In genomic region chr12:55708695-55709233, GRCh38 we compare ENCODE assay signal across 9 cellular contexts. TPM values are rescaled to one million over a fixed set of nuclear protein-coding genes. Genes with fewer than 3 reads are reported as not detected.
DNase-seq lines count a peak whose midpoint lies in the region; ATAC-seq and TF ChIP-seq lines count a peak whose summit lies in the region.
"Had no signal": no experiment of that assay in that cellular context is flagged by ENCODE, and none has a peak within 500 bp of the region (broad histone marks: within the 10 kb centered on the region; RNA-seq: fewer than 3 reads in every experiment).

No MANE protein-coding gene starts in this region.

- TF ChIP-seq POLR2A in Peyer's patch (IDR thresholded peaks at IDR 0.05), result no peak

- H3K4me1 ChIP-seq in Loucy (ENCODE audit: insufficient read depth, low read length, poor library complexity, severe bottlenecking) (peaks cover 14% of the 10 kb centered on the region), esophagus (ENCODE audit: control insufficient read depth in 2 of 2, insufficient read depth in 2 of 2, low read length in 1 of 2) (peaks cover 0 to 6% of the 10 kb centered on the region in 2 donors), Peyer's patch (peaks cover 0 to 20% (median 6%) of the 10 kb centered on the region in 4 donors)

- H3K79me2 ChIP-seq in Loucy (ENCODE audit: insufficient read depth, low read length), result no peaks in the 10 kb centered on the region

- peak overlapping the region in 2 of 3 experiments; percentile 19 to 50 for H3K27ac Mint-ChIP-seq in nephron

- H3K36me3 Mint-ChIP-seq in nephron (ENCODE audit: low read depth), result no peaks in the 10 kb centered on the region

- H3K9me3 ChIP-seq in Loucy (ENCODE audit: insufficient read depth, low read depth, low read length), result no peaks in the 10 kb centered on the region
- H3K9me3 ChIP-seq in esophagus (ENCODE audit: control insufficient read depth in 2 of 2, insufficient read depth in 1 of 2, low read depth in 1 of 2, low read length in 1 of 2), result no peaks in the 10 kb centered on the region
- no peaks in the 10 kb centered on the region for H3K9me3 ChIP-seq in Peyer's patch

- H4K20me1 ChIP-seq in Loucy (ENCODE audit: insufficient read depth, low read length, poor library complexity, severe bottlenecking), result no peaks in the 10 kb centered on the region

- H3K27me3 Mint-ChIP-seq in nephron (ENCODE audit: low read depth), result peaks cover 41% of the 10 kb centered on the region

- H3K36me3 ChIP-seq in Loucy (ENCODE audit: insufficient read depth, low read length) (no peaks in the 10 kb centered on the region), esophagus (ENCODE audit: control insufficient read depth in 2 of 2, insufficient read depth in 2 of 2, low read length in 1 of 2) (no peaks in the 10 kb centered on the region), Peyer's patch (no peaks in the 10 kb centered on the region)

- peak overlapping the region; percentile 93 for H3K4me2 ChIP-seq in Loucy (ENCODE audit: low read depth, low read length, poor library complexity, severe bottlenecking)

- H3K9ac ChIP-seq in Loucy (ENCODE audit: low read depth, low read length, poor library complexity, severe bottlenecking), result peak overlapping the region; percentile 49

- H3K4me1 Mint-ChIP-seq in nephron, result peaks cover 75% of the 10 kb centered on the region

- peak overlapping the region; percentile 75 for H3K4me3 ChIP-seq in Loucy (ENCODE audit: low read length, poor library complexity, severe bottlenecking)
- peak overlapping the region in 1 of 2 donors; percentile 65 for H3K4me3 ChIP-seq in esophagus (ENCODE audit: low read depth in 1 of 2, low read length in 2 of 2)
- H3K4me3 ChIP-seq in Peyer's patch, result no peak overlapping the region

- H3K9me3 Mint-ChIP-seq in nephron, result no peaks in the 10 kb centered on the region

- peak overlapping the region; percentile 96 for H2AFZ ChIP-seq in Loucy (ENCODE audit: low read length)

- 22 to 29% methylated on average over 3 of the region's 3 CpGs for WGBS in esophagus, 2 donors

- H3K4me3 Mint-ChIP-seq in nephron, result peak overlapping the region; percentile 59 to 87 (median 82)

- TF ChIP-seq CTCF in Loucy (conservative IDR thresholded peaks at IDR 0.05; ENCODE audit: low read length) (no peak), nephron (IDR thresholded peaks at IDR 0.05; ENCODE audit: unreplicated experiment in 3 of 3) (no peak), Peyer's patch (IDR thresholded peaks at IDR 0.05) (no peak)

- H3K27me3 ChIP-seq in Loucy (ENCODE audit: insufficient read depth, low read length, poor library complexity, severe bottlenecking), result no peaks in the 10 kb centered on the region
- H3K27me3 ChIP-seq in esophagus (ENCODE audit: control insufficient read depth in 1 of 2, insufficient read depth in 2 of 2, low read length in 2 of 2), result peaks cover 0 to 2% of the 10 kb centered on the region in 2 donors
- no peaks in the 10 kb centered on the region for H3K27me3 ChIP-seq in Peyer's patch

- H3K9me2 ChIP-seq in Loucy (replicated peaks; ENCODE audit: low read depth, low read length), result no peaks in the 10 kb centered on the region

- peak; percentile 11 to 28 for DNase-seq in AML-193 (lab: John Stamatoyannopoulos, UW)
- DNase-seq in Peyer's patch, result no peak
- DNase-seq: NCI-H1417 had no signal

- no peaks in the 10 kb centered on the region for H3F3A ChIP-seq in Loucy (ENCODE audit: low read depth)

- peak overlapping the region; percentile 69 to 80 for H3K27ac ChIP-seq in esophagus (ENCODE audit: low read depth in 2 of 2, low read length in 1 of 2)
- H3K27ac ChIP-seq in Peyer's patch, result peak overlapping the region in 1 of 4 donors; percentile 63

- ATAC-seq in HG03280 (IDR thresholded peaks at IDR 0.05; ENCODE audit: unreplicated experiment) (no peak), GM19395 (IDR thresholded peaks at IDR 0.05; ENCODE audit: unreplicated experiment) (no peak), HG02763 (IDR thresholded peaks at IDR 0.05; ENCODE audit: unreplicated experiment) (no peak)

RNA-seq across cellular contexts. Expression of gene ITGA7, which starts 1.1 kb away (rescaled TPM):
- 10 to 100 TPM; 15.3 to 24.6 TPM for polyA plus RNA-seq in esophagus
- 10 to 100 TPM; 13.1 to 29.0 (median 27.0) TPM for total RNA-seq in Peyer's patch

RNA-seq across cellular contexts. Expression of gene BLOC1S1, which starts 7.1 kb away (rescaled TPM):
- 100 to 1,000 TPM; 269 to 326 TPM for polyA plus RNA-seq in esophagus
- 100 to 1,000 TPM in 3 of 4 donors, 10 to 100 TPM in 1; 72.6 to 332 (median 248) TPM for total RNA-seq in Peyer's patch

RNA-seq across cellular contexts. Expression of gene RDH5, which starts 11.4 kb away (rescaled TPM):
- polyA plus RNA-seq in esophagus, result 10 to 100 TPM in 1 of 2 donors, 1 to 10 TPM in 1; 3.3 to 12.7 TPM
- total RNA-seq in Peyer's patch, result 100 to 1,000 TPM in 1 of 4 donors, 10 to 100 TPM in 3; 47.0 to 113 (median 90.9) TPM

RNA-seq across cellular contexts. Expression of gene CD63, which starts 20.0 kb away (rescaled TPM):
- 100 to 1,000 TPM; 334 to 463 TPM for polyA plus RNA-seq in esophagus
- 100 to 1,000 TPM; 139 to 433 (median 351) TPM for total RNA-seq in Peyer's patch

RNA-seq across cellular contexts. Expression of gene GDF11, which starts 34.2 kb away (rescaled TPM):
- polyA plus RNA-seq in esophagus, result under 1 TPM; 0.43 to 0.65 TPM
- 10 to 100 TPM in 1 of 4 donors, 1 to 10 TPM in 1, under 1 TPM in 2; 0.35 to 14.9 (median 1.1) TPM for total RNA-seq in Peyer's patch

Comparison
In these comparisons a context has a peak if more than half of its experiments do, and no peak if none do; other contexts are left out.
1. DNase-seq: peak in AML-193 (2 of 2); none in Peyer's patch (0 of 3).